11 cellular contexts compared by ENCODE assay signal in the genomic region with DNA sequence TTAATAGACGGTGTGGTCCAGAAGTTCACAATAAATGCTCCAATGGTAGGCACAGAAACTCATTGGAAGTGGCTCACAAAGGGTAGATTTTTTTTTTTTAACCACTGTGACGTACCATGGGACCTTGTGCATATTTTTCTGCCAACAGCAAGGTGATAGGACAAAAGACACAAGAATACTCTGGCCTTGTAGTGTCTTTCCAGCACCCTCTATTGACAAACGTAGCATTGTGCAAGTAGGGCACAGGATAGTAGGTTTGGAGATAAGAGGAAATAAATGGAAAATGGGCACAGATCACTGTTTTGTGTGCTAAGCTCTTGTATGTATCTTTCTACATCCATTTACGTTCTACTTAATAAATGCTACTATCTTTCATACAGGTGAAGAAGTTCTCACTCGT.
A peak's percentile ranks its signal among the peaks of the same experiment; 100 is the strongest.
DNase-seq lines count a peak whose midpoint lies in the region; ATAC-seq and TF ChIP-seq lines count a peak whose summit lies in the region.
"Had no signal": no experiment of that assay in that cellular context is flagged by ENCODE, and none has a peak within 500 bp of the region (broad histone marks: within the 10 kb centered on the region; RNA-seq: fewer than 3 reads in every experiment).

No MANE protein-coding gene starts in this region.

- TF ChIP-seq CTCF in VCaP (conservative IDR thresholded peaks at IDR 0.05): peak; percentile 37

- no peak overlapping the region for H3K27ac ChIP-seq in VCaP
- H3K27ac ChIP-seq: upper lobe of left lung had no signal

- no peak for ATAC-seq in GM18858 (IDR thresholded peaks at IDR 0.05; ENCODE audit: unreplicated experiment)
- ATAC-seq in GM19328 (IDR thresholded peaks at IDR 0.05; ENCODE audit: unreplicated experiment): no peak
- ATAC-seq in GM21390 (IDR thresholded peaks at IDR 0.05; ENCODE audit: unreplicated experiment): no peak

- DNase-seq in CD1c-positive myeloid dendritic cell (ENCODE audit: extremely low spot score): peak; percentile 25
- peak; percentile 6 for DNase-seq in LoVo (ENCODE audit: low spot score)
- DNase-seq in left kidney (ENCODE audit: low read depth, low spot score): peak; percentile 67
- DNase-seq in activated CD4-positive, CD25-positive, alpha-beta regulatory T cell treated with anti-CD3 and anti-CD28 coated beads, Interleukin-2, amount 50 U/mL, for 72 hours: no peak
- DNase-seq: DND-41, NCI-H2171, upper lobe of left lung had no signal
